Comparison of ENCODE assay signal across 4 cellular contexts in the genomic region with DNA sequence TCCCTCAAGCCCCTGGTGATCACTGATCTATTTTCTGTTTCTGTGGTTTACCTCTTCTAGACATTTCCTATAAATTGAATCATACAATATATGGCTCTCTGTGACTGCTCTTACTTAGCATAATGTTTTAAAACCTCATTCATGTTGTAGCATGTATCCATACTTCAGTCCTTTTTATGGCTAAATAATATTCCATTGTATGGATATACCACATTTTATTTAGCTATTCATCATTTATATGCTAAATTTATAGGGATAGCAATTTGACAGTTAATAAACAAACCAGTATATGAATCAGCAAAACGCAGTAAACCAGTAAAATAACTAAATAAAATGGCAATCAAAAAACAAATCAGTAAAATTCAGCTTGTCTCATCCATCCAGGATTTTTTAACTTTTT.
TF ChIP-seq lines count a peak whose summit lies in the region.

No MANE protein-coding gene starts in this region.

TF ChIP-seq in SK-N-SH treated with all-trans-retinoic acid at 6 μM for 48 hours, 23 proteins besides CTCF, POLR2A, EP300 and RAD21:
- TF ChIP-seq ZNF8 (CRISPR knock-in tag; IDR thresholded peaks at IDR 0.05) = peak; percentile 98
- TF ChIP-seq SNAI2 (CRISPR knock-in tag; IDR thresholded peaks at IDR 0.05) = no peak

TF ChIP-seq in SK-N-SH, 30 proteins besides CTCF, POLR2A, EP300 and RAD21:
- TF ChIP-seq, protein P1, sequence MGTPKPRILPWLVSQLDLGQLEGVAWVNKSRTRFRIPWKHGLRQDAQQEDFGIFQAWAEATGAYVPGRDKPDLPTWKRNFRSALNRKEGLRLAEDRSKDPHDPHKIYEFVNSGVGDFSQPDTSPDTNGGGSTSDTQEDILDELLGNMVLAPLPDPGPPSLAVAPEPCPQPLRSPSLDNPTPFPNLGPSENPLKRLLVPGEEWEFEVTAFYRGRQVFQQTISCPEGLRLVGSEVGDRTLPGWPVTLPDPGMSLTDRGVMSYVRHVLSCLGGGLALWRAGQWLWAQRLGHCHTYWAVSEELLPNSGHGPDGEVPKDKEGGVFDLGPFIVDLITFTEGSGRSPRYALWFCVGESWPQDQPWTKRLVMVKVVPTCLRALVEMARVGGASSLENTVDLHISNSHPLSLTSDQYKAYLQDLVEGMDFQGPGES (IDR thresholded peaks at IDR 0.05; ENCODE audit: low read depth, low read length) = no peak
- TF ChIP-seq POLR2AphosphoS5 (IDR thresholded peaks at IDR 0.05; ENCODE audit: low read depth, low read length) = no peak
- no peak for TF ChIP-seq RXRA (IDR thresholded peaks at IDR 0.05; ENCODE audit: borderline replicate concordance, low read depth)
- no peak for TF ChIP-seq USF1 (IDR thresholded peaks at IDR 0.05; ENCODE audit: borderline replicate concordance, low read depth)
- TF ChIP-seq SMC3 (IDR thresholded peaks at IDR 0.05; ENCODE audit: low read depth, low read length) = no peak
- TF ChIP-seq NRF1 (IDR thresholded peaks at IDR 0.05; ENCODE audit: low read depth, low read length) = no peak
- no peak for TF ChIP-seq ZBTB33 (IDR thresholded peaks at IDR 0.05; ENCODE audit: borderline replicate concordance, low read depth)
- no peak for TF ChIP-seq MXI1 (IDR thresholded peaks at IDR 0.05; ENCODE audit: low read depth, low read length)
- TF ChIP-seq TCF12 (IDR thresholded peaks at IDR 0.05) = no peak
- TF ChIP-seq, protein P2, sequence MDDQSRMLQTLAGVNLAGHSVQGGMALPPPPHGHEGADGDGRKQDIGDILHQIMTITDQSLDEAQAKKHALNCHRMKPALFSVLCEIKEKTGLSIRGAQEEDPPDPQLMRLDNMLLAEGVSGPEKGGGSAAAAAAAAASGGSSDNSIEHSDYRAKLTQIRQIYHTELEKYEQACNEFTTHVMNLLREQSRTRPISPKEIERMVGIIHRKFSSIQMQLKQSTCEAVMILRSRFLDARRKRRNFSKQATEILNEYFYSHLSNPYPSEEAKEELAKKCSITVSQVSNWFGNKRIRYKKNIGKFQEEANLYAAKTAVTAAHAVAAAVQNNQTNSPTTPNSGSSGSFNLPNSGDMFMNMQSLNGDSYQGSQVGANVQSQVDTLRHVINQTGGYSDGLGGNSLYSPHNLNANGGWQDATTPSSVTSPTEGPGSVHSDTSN (IDR thresholded peaks at IDR 0.05) = no peak
- no peak for TF ChIP-seq GATA2 (CRISPR knock-in tag; IDR thresholded peaks at IDR 0.05)
- no peak for TF ChIP-seq NFIC (IDR thresholded peaks at IDR 0.05; ENCODE audit: borderline replicate concordance)
- no peak for TF ChIP-seq GABPA (IDR thresholded peaks at IDR 0.05; ENCODE audit: low read depth)

TF ChIP-seq in HEK293, 187 proteins besides CTCF, POLR2A, EP300 and RAD21:
- TF ChIP-seq ZNF174 (tag by site-specific recombination; IDR thresholded peaks at IDR 0.05) = no peak
- TF ChIP-seq ZNF292 (tag by site-specific recombination; IDR thresholded peaks at IDR 0.05; ENCODE audit: borderline replicate concordance, low read depth) = no peak
- peak; percentile 34 for TF ChIP-seq SETDB1 (IDR thresholded peaks at IDR 0.05; ENCODE audit: insufficient read length, low read length)
- peak; percentile 66 for TF ChIP-seq ZNF146 (tag by site-specific recombination; IDR thresholded peaks at IDR 0.05)

TF ChIP-seq in K562, 482 proteins besides CTCF, POLR2A, EP300 and RAD21:
- TF ChIP-seq FIP1L1 (IDR thresholded peaks at IDR 0.05; ENCODE audit: low read depth, low read length, poor library complexity, severe bottlenecking) = no peak
- no peak for TF ChIP-seq ZNF655 (CRISPR knock-in tag; IDR thresholded peaks at IDR 0.05)
- TF ChIP-seq ZSCAN32 (CRISPR knock-in tag; IDR thresholded peaks at IDR 0.05) = no peak
- TF ChIP-seq RBM25 (IDR thresholded peaks at IDR 0.05; ENCODE audit: low read depth, low read length, severe bottlenecking) = peak; percentile 29
- TF ChIP-seq RFX1 (IDR thresholded peaks at IDR 0.05) = no peak
